In the genomic region with DNA sequence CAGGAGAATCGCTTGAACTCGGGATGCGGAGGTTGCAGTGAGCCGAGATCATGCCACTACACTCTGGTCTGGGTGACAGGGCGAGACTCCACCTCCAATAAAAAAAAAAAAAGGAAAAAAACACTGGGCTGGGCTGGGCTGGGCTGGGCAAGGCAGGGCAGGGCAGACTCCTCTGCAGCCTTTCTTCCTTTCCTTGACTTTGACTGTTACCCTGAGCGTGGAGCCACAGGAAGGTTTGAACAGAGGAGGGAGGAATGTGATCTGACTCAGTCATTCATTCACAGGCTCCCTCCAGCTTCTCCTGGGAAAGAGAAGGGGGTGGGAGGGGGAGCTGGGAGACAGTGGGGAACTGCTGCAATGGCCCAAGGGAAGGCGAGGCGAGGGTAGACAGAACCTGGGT, we compare ENCODE assay signal across 2 cellular contexts.
TF ChIP-seq lines count a peak whose summit lies in the region.

No MANE protein-coding gene starts in this region.

TF ChIP-seq in A549, 52 proteins besides CTCF, POLR2A, EP300 and RAD21:
- TF ChIP-seq, protein P1, sequence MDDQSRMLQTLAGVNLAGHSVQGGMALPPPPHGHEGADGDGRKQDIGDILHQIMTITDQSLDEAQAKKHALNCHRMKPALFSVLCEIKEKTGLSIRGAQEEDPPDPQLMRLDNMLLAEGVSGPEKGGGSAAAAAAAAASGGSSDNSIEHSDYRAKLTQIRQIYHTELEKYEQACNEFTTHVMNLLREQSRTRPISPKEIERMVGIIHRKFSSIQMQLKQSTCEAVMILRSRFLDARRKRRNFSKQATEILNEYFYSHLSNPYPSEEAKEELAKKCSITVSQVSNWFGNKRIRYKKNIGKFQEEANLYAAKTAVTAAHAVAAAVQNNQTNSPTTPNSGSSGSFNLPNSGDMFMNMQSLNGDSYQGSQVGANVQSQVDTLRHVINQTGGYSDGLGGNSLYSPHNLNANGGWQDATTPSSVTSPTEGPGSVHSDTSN (IDR thresholded peaks at IDR 0.05), result no peak
- TF ChIP-seq, protein P2, sequence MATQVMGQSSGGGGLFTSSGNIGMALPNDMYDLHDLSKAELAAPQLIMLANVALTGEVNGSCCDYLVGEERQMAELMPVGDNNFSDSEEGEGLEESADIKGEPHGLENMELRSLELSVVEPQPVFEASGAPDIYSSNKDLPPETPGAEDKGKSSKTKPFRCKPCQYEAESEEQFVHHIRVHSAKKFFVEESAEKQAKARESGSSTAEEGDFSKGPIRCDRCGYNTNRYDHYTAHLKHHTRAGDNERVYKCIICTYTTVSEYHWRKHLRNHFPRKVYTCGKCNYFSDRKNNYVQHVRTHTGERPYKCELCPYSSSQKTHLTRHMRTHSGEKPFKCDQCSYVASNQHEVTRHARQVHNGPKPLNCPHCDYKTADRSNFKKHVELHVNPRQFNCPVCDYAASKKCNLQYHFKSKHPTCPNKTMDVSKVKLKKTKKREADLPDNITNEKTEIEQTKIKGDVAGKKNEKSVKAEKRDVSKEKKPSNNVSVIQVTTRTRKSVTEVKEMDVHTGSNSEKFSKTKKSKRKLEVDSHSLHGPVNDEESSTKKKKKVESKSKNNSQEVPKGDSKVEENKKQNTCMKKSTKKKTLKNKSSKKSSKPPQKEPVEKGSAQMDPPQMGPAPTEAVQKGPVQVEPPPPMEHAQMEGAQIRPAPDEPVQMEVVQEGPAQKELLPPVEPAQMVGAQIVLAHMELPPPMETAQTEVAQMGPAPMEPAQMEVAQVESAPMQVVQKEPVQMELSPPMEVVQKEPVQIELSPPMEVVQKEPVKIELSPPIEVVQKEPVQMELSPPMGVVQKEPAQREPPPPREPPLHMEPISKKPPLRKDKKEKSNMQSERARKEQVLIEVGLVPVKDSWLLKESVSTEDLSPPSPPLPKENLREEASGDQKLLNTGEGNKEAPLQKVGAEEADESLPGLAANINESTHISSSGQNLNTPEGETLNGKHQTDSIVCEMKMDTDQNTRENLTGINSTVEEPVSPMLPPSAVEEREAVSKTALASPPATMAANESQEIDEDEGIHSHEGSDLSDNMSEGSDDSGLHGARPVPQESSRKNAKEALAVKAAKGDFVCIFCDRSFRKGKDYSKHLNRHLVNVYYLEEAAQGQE (IDR thresholded peaks at IDR 0.05), result no peak
- no peak for TF ChIP-seq NPAS2 (CRISPR knock-in tag; IDR thresholded peaks at IDR 0.05; ENCODE audit: borderline replicate concordance)
- TF ChIP-seq, protein P3, sequence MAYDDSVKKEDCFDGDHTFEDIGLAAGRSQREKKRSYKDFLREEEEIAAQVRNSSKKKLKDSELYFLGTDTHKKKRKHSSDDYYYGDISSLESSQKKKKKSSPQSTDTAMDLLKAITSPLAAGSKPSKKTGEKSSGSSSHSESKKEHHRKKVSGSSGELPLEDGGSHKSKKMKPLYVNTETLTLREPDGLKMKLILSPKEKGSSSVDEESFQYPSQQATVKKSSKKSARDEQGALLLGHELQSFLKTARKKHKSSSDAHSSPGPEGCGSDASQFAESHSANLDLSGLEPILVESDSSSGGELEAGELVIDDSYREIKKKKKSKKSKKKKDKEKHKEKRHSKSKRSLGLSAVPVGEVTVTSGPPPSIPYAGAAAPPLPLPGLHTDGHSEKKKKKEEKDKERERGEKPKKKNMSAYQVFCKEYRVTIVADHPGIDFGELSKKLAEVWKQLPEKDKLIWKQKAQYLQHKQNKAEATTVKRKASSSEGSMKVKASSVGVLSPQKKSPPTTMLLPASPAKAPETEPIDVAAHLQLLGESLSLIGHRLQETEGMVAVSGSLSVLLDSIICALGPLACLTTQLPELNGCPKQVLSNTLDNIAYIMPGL (CRISPR knock-in tag; IDR thresholded peaks at IDR 0.05; ENCODE audit: borderline replicate concordance), result no peak
- no peak for TF ChIP-seq KDM1A (IDR thresholded peaks at IDR 0.05; ENCODE audit: low read depth)
- TF ChIP-seq EHMT2 (IDR thresholded peaks at IDR 0.05; ENCODE audit: low read depth), result no peak
- no peak for TF ChIP-seq NFE2L2 (conservative IDR thresholded peaks at IDR 0.05; ENCODE audit: low read length)
- TF ChIP-seq NR3C1 (IDR thresholded peaks at IDR 0.05), result no peak
- TF ChIP-seq BHLHE40 (IDR thresholded peaks at IDR 0.05; ENCODE audit: low read depth, low read length), result no peak
- TF ChIP-seq FOSB (CRISPR knock-in tag; IDR thresholded peaks at IDR 0.05), result no peak
- TF ChIP-seq ZNF302 (CRISPR knock-in tag; IDR thresholded peaks at IDR 0.05), result no peak
- TF ChIP-seq PHF8 (IDR thresholded peaks at IDR 0.05; ENCODE audit: borderline replicate concordance, low read depth), result no peak

TF ChIP-seq in IMR-90, 13 proteins besides CTCF, POLR2A, EP300 and RAD21:
- TF ChIP-seq MAZ (IDR thresholded peaks at IDR 0.05; ENCODE audit: borderline replicate concordance, low read depth, low read length), result no peak
- TF ChIP-seq BHLHE40 (IDR thresholded peaks at IDR 0.05; ENCODE audit: low read depth, low read length), result no peak
- no peak for TF ChIP-seq FOS (IDR thresholded peaks at IDR 0.05; ENCODE audit: low read depth, low read length)
- no peak for TF ChIP-seq MXI1 (IDR thresholded peaks at IDR 0.05; ENCODE audit: borderline replicate concordance, low read depth, low read length)
- no peak for TF ChIP-seq NFE2L2 (IDR thresholded peaks at IDR 0.05; ENCODE audit: low read depth, low read length)
- TF ChIP-seq, protein P4, sequence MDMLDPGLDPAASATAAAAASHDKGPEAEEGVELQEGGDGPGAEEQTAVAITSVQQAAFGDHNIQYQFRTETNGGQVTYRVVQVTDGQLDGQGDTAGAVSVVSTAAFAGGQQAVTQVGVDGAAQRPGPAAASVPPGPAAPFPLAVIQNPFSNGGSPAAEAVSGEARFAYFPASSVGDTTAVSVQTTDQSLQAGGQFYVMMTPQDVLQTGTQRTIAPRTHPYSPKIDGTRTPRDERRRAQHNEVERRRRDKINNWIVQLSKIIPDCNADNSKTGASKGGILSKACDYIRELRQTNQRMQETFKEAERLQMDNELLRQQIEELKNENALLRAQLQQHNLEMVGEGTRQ (IDR thresholded peaks at IDR 0.05; ENCODE audit: low read depth, low read length), result no peak
- TF ChIP-seq, protein P5, sequence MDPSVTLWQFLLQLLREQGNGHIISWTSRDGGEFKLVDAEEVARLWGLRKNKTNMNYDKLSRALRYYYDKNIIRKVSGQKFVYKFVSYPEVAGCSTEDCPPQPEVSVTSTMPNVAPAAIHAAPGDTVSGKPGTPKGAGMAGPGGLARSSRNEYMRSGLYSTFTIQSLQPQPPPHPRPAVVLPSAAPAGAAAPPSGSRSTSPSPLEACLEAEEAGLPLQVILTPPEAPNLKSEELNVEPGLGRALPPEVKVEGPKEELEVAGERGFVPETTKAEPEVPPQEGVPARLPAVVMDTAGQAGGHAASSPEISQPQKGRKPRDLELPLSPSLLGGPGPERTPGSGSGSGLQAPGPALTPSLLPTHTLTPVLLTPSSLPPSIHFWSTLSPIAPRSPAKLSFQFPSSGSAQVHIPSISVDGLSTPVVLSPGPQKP (IDR thresholded peaks at IDR 0.05; ENCODE audit: borderline replicate concordance, low read depth, low read length), result no peak
- no peak for TF ChIP-seq MAFK (IDR thresholded peaks at IDR 0.05; ENCODE audit: low read depth, low read length)
- TF ChIP-seq RCOR1 (IDR thresholded peaks at IDR 0.05; ENCODE audit: insufficient replicate concordance, low read length), result no peak
- TF ChIP-seq CEBPB (IDR thresholded peaks at IDR 0.05; ENCODE audit: low read depth, low read length), result no peak
- no peak for TF ChIP-seq RFX5 (IDR thresholded peaks at IDR 0.05; ENCODE audit: low read depth, low read length)
- no peak for TF ChIP-seq CHD1 (IDR thresholded peaks at IDR 0.05; ENCODE audit: low read depth, low read length)
- no peak for TF ChIP-seq SMC3 (IDR thresholded peaks at IDR 0.05; ENCODE audit: low read depth, low read length)
TF ChIP-seq in IMR-90: peak in this region for 0.
